ENCODE assay signal across 15 cellular contexts in the genomic region with DNA sequence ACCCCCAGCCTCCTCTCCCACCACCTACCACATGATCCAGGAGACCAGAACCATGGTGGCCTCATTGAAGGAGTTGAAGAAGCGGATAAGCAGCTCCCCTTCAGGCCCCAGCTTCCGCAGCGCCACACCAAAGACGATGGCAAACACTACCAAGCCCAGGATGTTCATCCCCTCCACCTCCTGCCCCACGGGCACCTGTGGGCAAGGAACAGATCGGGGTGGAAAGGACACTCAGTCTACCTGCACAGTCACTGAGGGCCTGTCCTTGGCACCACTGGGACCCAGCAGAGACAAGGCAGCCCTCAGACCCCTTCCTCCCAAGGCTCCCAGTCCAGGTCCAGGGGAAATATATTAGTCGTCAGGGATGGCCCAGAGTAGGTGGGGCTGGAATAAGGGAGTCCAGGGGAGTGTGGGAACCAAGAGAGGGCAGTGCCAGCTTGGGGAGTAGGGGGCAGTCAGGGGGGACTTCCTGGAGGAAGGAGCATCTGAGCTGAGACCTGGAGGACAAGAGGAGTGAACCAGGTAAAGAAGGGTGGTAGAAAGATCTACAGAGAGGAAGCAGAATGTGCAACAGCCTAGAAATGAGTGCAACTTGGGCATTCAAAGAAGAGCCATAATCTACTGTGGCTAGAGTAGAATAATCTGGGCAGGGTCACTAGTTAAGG. TPM values are rescaled to one million over a fixed set of nuclear protein-coding genes. Genes with fewer than 3 reads are reported as not detected.
A peak's percentile ranks its signal among the peaks of the same experiment; 100 is the strongest.
DNase-seq lines count a peak whose midpoint lies in the region; ATAC-seq and TF ChIP-seq lines count a peak whose summit lies in the region.
"Had no signal": no experiment of that assay in that cellular context is flagged by ENCODE, and none has a peak within 500 bp of the region (broad histone marks: within the 10 kb centered on the region; RNA-seq: fewer than 3 reads in every experiment).

No MANE protein-coding gene starts in this region.

- H3K9me3 ChIP-seq in mammary epithelial cell (replicated peaks; ENCODE audit: insufficient read depth, low read length): no peaks in the 10 kb centered on the region
- H3K9me3 ChIP-seq in MG63: no peaks in the 10 kb centered on the region
- no peaks in the 10 kb centered on the region for H3K9me3 ChIP-seq in Karpas-422 (ENCODE audit: low read length)

- POLR2A ChIA-PET in MCF 10A (lab: Yijun Ruan, JAX): interaction anchor here (4.4 kb wide), 1 partner anchor 331 kb away, joined by 16 read pairs; the partner anchor contains the start of gene ZC3H4
- POLR2A ChIA-PET in T-cell (lab: Charles Lee): no interaction called here

- peaks cover 32% of the 10 kb centered on the region for H3K36me3 ChIP-seq in mammary epithelial cell (ENCODE audit: insufficient read depth, low read length)
- H3K36me3 ChIP-seq in MG63: peaks cover 93% of the 10 kb centered on the region
- peaks cover 39% of the 10 kb centered on the region for H3K36me3 ChIP-seq in Karpas-422 (ENCODE audit: insufficient read depth, low read length)

- in situ Hi-C loops in mammary epithelial cell (cut with MboI; ENCODE audit: low sequenced_read_pairs in 2 of 2): no loop called here

- H3K27ac Mint-ChIP-seq in MCF 10A (ENCODE audit: low read depth, unreplicated experiment) (peak overlapping the region; percentile 94), T-cell (peak overlapping the region; percentile 44 to 66)
- peak overlapping the region; percentile 97 to 98 for H3K27ac Mint-ChIP-seq in effector memory CD8-positive, alpha-beta T cell
- H3K27ac Mint-ChIP-seq in stimulated activated naive B cell treated with anti-CD40 and anti-IgM and Interleukin-4, amounts not matched to agents 10 μg/mL and 1 μg/mL and 100 μg/mL, for 72 hours: peak overlapping the region; percentile 14

- whole genome bisulfite sequencing in mammary epithelial cell (ENCODE audit: low coverage, missing lambda C conversion rate): 88% methylated on average over 6 of the region's 7 CpGs

- H4K20me1 ChIP-seq in mammary epithelial cell (ENCODE audit: insufficient read depth, low read length) (no peaks in the 10 kb centered on the region), Karpas-422 (ENCODE audit: insufficient read depth, low read depth, low read length) (peaks cover 48% of the 10 kb centered on the region)

- H3K27me3 Mint-ChIP-seq in MCF 10A (ENCODE audit: insufficient read depth, unreplicated experiment): no peaks in the 10 kb centered on the region
- no peaks in the 10 kb centered on the region for H3K27me3 Mint-ChIP-seq in T-cell
- no peaks in the 10 kb centered on the region for H3K27me3 Mint-ChIP-seq in effector memory CD8-positive, alpha-beta T cell
- H3K27me3 Mint-ChIP-seq in stimulated activated naive B cell treated with anti-CD40 and anti-IgM and Interleukin-4, amounts not matched to agents 10 μg/mL and 1 μg/mL and 100 μg/mL, for 72 hours: no peaks in the 10 kb centered on the region

- H3K27me3 ChIP-seq in mammary epithelial cell (ENCODE audit: insufficient read depth, low read length) (no peaks in the 10 kb centered on the region), MG63 (no peaks in the 10 kb centered on the region), Karpas-422 (ENCODE audit: low read length) (no peaks in the 10 kb centered on the region)

- no peaks in the 10 kb centered on the region for H3K9me2 ChIP-seq in Karpas-422 (replicated peaks; ENCODE audit: insufficient read depth, low read length)

- H3K4me1 Mint-ChIP-seq in MCF 10A (ENCODE audit: insufficient read depth, unreplicated experiment): peaks cover 39% of the 10 kb centered on the region
- peaks cover 44 to 55% (median 47%) of the 10 kb centered on the region in 3 donors for H3K4me1 Mint-ChIP-seq in T-cell
- H3K4me1 Mint-ChIP-seq in effector memory CD8-positive, alpha-beta T cell (ENCODE audit: low read depth in 2 of 2): peaks cover 48 to 54% of the 10 kb centered on the region in 2 donors
- H3K4me1 Mint-ChIP-seq in stimulated activated naive B cell treated with anti-CD40 and anti-IgM and Interleukin-4, amounts not matched to agents 10 μg/mL and 1 μg/mL and 100 μg/mL, for 72 hours: peaks cover 38 to 68% of the 10 kb centered on the region in 2 donors

- H3K4me2 ChIP-seq in mammary epithelial cell (ENCODE audit: insufficient read depth, low read depth, low read length) (no peak overlapping the region), Karpas-422 (ENCODE audit: low read depth, low read length, poor library complexity, severe bottlenecking) (no peak overlapping the region)

- H3K4me1 ChIP-seq in mammary epithelial cell (ENCODE audit: insufficient read depth, low read length) (peaks cover 46% of the 10 kb centered on the region), Karpas-422 (ENCODE audit: low read length) (peaks cover 25% of the 10 kb centered on the region)

- H3K36me3 Mint-ChIP-seq in MCF 10A (ENCODE audit: insufficient read depth, unreplicated experiment) (peaks cover 83% of the 10 kb centered on the region), T-cell (peaks cover 18% of the 10 kb centered on the region)
- H3K36me3 Mint-ChIP-seq in effector memory CD8-positive, alpha-beta T cell (ENCODE audit: insufficient read depth): peaks cover 71% of the 10 kb centered on the region
- peaks cover 56 to 76% of the 10 kb centered on the region in 2 donors for H3K36me3 Mint-ChIP-seq in stimulated activated naive B cell treated with anti-CD40 and anti-IgM and Interleukin-4, amounts not matched to agents 10 μg/mL and 1 μg/mL and 100 μg/mL, for 72 hours

- intact Hi-C loops in MCF 10A (cut with micrococcal nuclease): loop anchor here (5.0 kb wide), 1 partner anchor 35 kb away; the partner anchor contains the start of genes FKRP and STRN4
- intact Hi-C loops in mammary epithelial cell (cut with micrococcal nuclease): loop anchor here (10.0 kb wide), 1 partner anchor 472 kb away; the partner anchor contains the start of gene CCDC9

- H3K79me2 ChIP-seq in mammary epithelial cell (ENCODE audit: insufficient read depth, low read length) (peaks cover 90% of the 10 kb centered on the region), Karpas-422 (ENCODE audit: low read length) (peaks cover 53% of the 10 kb centered on the region)

- no TSS peak for BruUV-seq in MCF 10A (replicated peaks; lab: Mats Ljungman, UMichigan)
- no TSS peak for BruUV-seq in mammary epithelial cell (replicated peaks; lab: Mats Ljungman, UMichigan)

- CTCF ChIA-PET in MCF 10A (lab: Yijun Ruan, JAX) (interaction anchor here (0.6 to 1.2 kb wide), 2 partner anchors 25 to 33 kb away, joined by 4 read pairs; no protein-coding TSS in a partner anchor), mammary epithelial cell (lab: Charles Lee; ENCODE audit: low non-redundant PET) (no interaction called here), T-cell (lab: Charles Lee) (no interaction called here)

- H2AFZ ChIP-seq in mammary epithelial cell (ENCODE audit: low read depth, low read length) (no peak overlapping the region), Karpas-422 (ENCODE audit: low read length) (no peak overlapping the region)

- DNase-seq in MCF 10A (ENCODE audit: unreplicated experiment) (no peak), mammary epithelial cell (no peak), T-cell (no peak), NCI-H82 treated with DMSO at 0.1 percent for 48 hours (lab: John Stamatoyannopoulos, UW; ENCODE audit: unreplicated experiment) (no peak), MG63 (no peak), Karpas-422 (no peak)
- DNase-seq in effector memory CD8-positive, alpha-beta T cell: no peak
- no peak for DNase-seq in stimulated activated naive B cell treated with anti-CD40 and anti-IgM and Interleukin-4, amounts not matched to agents 10 μg/mL and 1 μg/mL and 100 μg/mL, for 72 hours
- DNase-seq: C1 segment of cervical spinal cord; GF-D8; NCI-H2029 treated with DMSO at 0.1 percent for 48 hours; SHP77 treated with DMSO at 0.1 percent for 48 hours; stimulated activated CD4-positive, alpha-beta T cell treated with anti-CD3 and anti-CD28 coated beads, Interleukin-2, amount 100 ng/mL, for 48 hours; stimulated activated naive CD4-positive, alpha-beta T cell treated with Interleukin-2 at 50 U/mL for 16 hours had no signal

- dilution Hi-C loops in mammary epithelial cell (cut with HindIII; ENCODE audit: low sequenced_read_pairs): loop anchor here (10.0 kb wide), 1 partner anchor 212 kb away; no protein-coding TSS in a partner anchor

- TF ChIP-seq CTCF in MCF 10A (IDR thresholded peaks at IDR 0.05; ENCODE audit: unreplicated experiment) (no peak), mammary epithelial cell (conservative IDR thresholded peaks at IDR 0.05 in 1 of 2, IDR thresholded peaks at IDR 0.05 in 1 of 2; ENCODE audit: extremely low read depth in 1 of 2, insufficient read depth in 1 of 2, low read depth in 1 of 2, low read length in 2 of 2) (no peak)

- H3K27ac ChIP-seq in mammary epithelial cell (ENCODE audit: insufficient read depth, low read depth, low read length) (no peak overlapping the region), Karpas-422 (ENCODE audit: low read length) (no peak overlapping the region)
- H3K27ac ChIP-seq: KMS-11 had no signal

- H3K4me3 ChIP-seq in mammary epithelial cell (replicated peaks in 1 of 3; ENCODE audit: insufficient read depth in 1 of 3, low read depth in 2 of 3, low read length in 3 of 3) (no peak overlapping the region), MG63 (no peak overlapping the region), Karpas-422 (ENCODE audit: low read length) (no peak overlapping the region)

- no peaks in the 10 kb centered on the region for H3K9me3 Mint-ChIP-seq in MCF 10A (ENCODE audit: unreplicated experiment)
- no peaks in the 10 kb centered on the region for H3K9me3 Mint-ChIP-seq in T-cell
- no peaks in the 10 kb centered on the region for H3K9me3 Mint-ChIP-seq in effector memory CD8-positive, alpha-beta T cell
- H3K9me3 Mint-ChIP-seq in stimulated activated naive B cell treated with anti-CD40 and anti-IgM and Interleukin-4, amounts not matched to agents 10 μg/mL and 1 μg/mL and 100 μg/mL, for 72 hours: no peaks in the 10 kb centered on the region

- no peak for ATAC-seq in T-cell (replicated peaks in 1 of 4)
- ATAC-seq in effector memory CD8-positive, alpha-beta T cell (replicated peaks): no peak
- ATAC-seq in stimulated activated naive B cell treated with anti-CD40 and anti-IgM and Interleukin-4, amounts not matched to agents 10 μg/mL and 1 μg/mL and 100 μg/mL, for 72 hours (replicated peaks): no peak

- H3K9ac ChIP-seq in mammary epithelial cell (ENCODE audit: insufficient read depth, low read length) (no peak overlapping the region), Karpas-422 (ENCODE audit: low read length) (no peak overlapping the region; the same call in 1 of the 2 replicates)
- H3K9ac ChIP-seq: KMS-11 had no signal

- H3K4me3 Mint-ChIP-seq in MCF 10A (ENCODE audit: unreplicated experiment) (peak overlapping the region; percentile 93), T-cell (peak overlapping the region in 1 of 3 donors; percentile 15)
- peak overlapping the region; percentile 97 to 99 for H3K4me3 Mint-ChIP-seq in effector memory CD8-positive, alpha-beta T cell
- peak overlapping the region in 1 of 2 donors; percentile 13 for H3K4me3 Mint-ChIP-seq in stimulated activated naive B cell treated with anti-CD40 and anti-IgM and Interleukin-4, amounts not matched to agents 10 μg/mL and 1 μg/mL and 100 μg/mL, for 72 hours

RNA-seq across cellular contexts. Expression of gene SLC1A5, which starts 5.9 kb away (rescaled TPM):
- 372 and 417 TPM in 2 replicates for total RNA-seq in MCF 10A (2022)
- total RNA-seq in mammary epithelial cell: 100 to 1,000 TPM; 328 to 370 TPM
- 274 TPM for polyA plus RNA-seq in mammary epithelial cell
- 353 TPM for polyA minus RNA-seq in mammary epithelial cell
- 10 to 100 TPM in 4 of 5 donors, 1 to 10 TPM in 1; 7.6 to 50.5 (median 47.7) TPM for total RNA-seq in T-cell
- total RNA-seq in MG63 (2014; rRNA removed; shearing (Covaris generic); ENCODE audit: low replicate concordance): 170 and 305 TPM in 2 replicates
- 116 and 189 TPM in 2 replicates for total RNA-seq in Karpas-422 (2014; rRNA removed; shearing (Covaris generic); ENCODE audit: low replicate concordance)

RNA-seq across cellular contexts. Expression of gene STRN4, which starts 36.2 kb away (rescaled TPM):
- total RNA-seq in MCF 10A (2022): 90.1 and 92.3 TPM in 2 replicates
- 10 to 100 TPM; 59.2 to 92.4 TPM for total RNA-seq in mammary epithelial cell
- 56.3 TPM for polyA plus RNA-seq in mammary epithelial cell
- polyA minus RNA-seq in mammary epithelial cell: 72.5 TPM
- 100 to 1,000 TPM in 3 of 5 donors, 10 to 100 TPM in 2; 85.2 to 123 (median 101) TPM for total RNA-seq in T-cell
- 55.2 and 81.7 TPM in 2 replicates for total RNA-seq in MG63 (2014; rRNA removed; shearing (Covaris generic); ENCODE audit: low replicate concordance)
- 37.5 and 55.2 TPM in 2 replicates for total RNA-seq in Karpas-422 (2014; rRNA removed; shearing (Covaris generic); ENCODE audit: low replicate concordance)

RNA-seq across cellular contexts. Expression of gene FKRP, which starts 36.6 kb away (rescaled TPM):
- total RNA-seq in MCF 10A (2022): 21.2 and 23.9 TPM in 2 replicates
- total RNA-seq in mammary epithelial cell: 10 to 100 TPM; 15.7 to 23.4 TPM
- polyA plus RNA-seq in mammary epithelial cell: 11.7 TPM
- 18.6 TPM for polyA minus RNA-seq in mammary epithelial cell
- 10 to 100 TPM; 17.8 to 35.3 (median 23.6) TPM for total RNA-seq in T-cell
- total RNA-seq in MG63 (2014; rRNA removed; shearing (Covaris generic); ENCODE audit: low replicate concordance): 6.5 and 18.0 TPM in 2 replicates
- 14.6 and 18.4 TPM in 2 replicates for total RNA-seq in Karpas-422 (2014; rRNA removed; shearing (Covaris generic); ENCODE audit: low replicate concordance)

Comparison
In these comparisons a context has a peak if more than half of its experiments do, and no peak if none do; other contexts are left out.
1. H3K27ac Mint-ChIP-seq: peak in every context shown above with its lines; median percentile 98 in effector memory CD8-positive, alpha-beta T cell; 94 in MCF 10A; 55 in T-cell; 14 in stimulated activated naive B cell treated with anti-CD40 and anti-IgM and Interleukin-4, amounts not matched to agents 10 μg/mL and 1 μg/mL and 100 μg/mL, for 72 hours.